In genomic region chr19:35744335-35744687, GRCh38 we compare ENCODE assay signal across 8 cellular contexts.
A peak's percentile ranks its signal among the peaks of the same experiment; 100 is the strongest.
DNase-seq lines count a peak whose midpoint lies in the region; ATAC-seq and FAIRE-seq lines count a peak whose summit lies in the region.

No MANE protein-coding gene starts in this region.

- peak overlapping the region; percentile 99 for H3K27ac Mint-ChIP-seq in activated naive CD8-positive, alpha-beta T cell
- peak overlapping the region; percentile 100 for H3K27ac Mint-ChIP-seq in stimulated activated naive CD8-positive, alpha-beta T cell treated with anti-CD3 and anti-CD28 coated beads, Interleukin-15, Interleukin-2, amounts not matched to agents 100 ng/mL and 50 ng/mL, for 24 hours

- H3K27ac ChIP-seq in HUES48 (ENCODE audit: low read depth, low read length), result peak overlapping the region; percentile 99
- H3K27ac ChIP-seq in iPS-20b (ENCODE audit: low read length), result no peak overlapping the region

- peaks cover 59% of the 10 kb centered on the region for H3K4me1 Mint-ChIP-seq in activated naive CD8-positive, alpha-beta T cell (ENCODE audit: low read depth)
- peaks cover 62% of the 10 kb centered on the region for H3K4me1 Mint-ChIP-seq in stimulated activated naive CD8-positive, alpha-beta T cell treated with anti-CD3 and anti-CD28 coated beads, Interleukin-15, Interleukin-2, amounts not matched to agents 100 ng/mL and 50 ng/mL, for 24 hours (ENCODE audit: low read depth)

- H3K36me3 ChIP-seq in HUES48 (ENCODE audit: control insufficient read depth, insufficient read depth, low read length) (no peaks in the 10 kb centered on the region; the same call in 1 of the 2 replicates), iPS-20b (ENCODE audit: insufficient read depth, low read depth, low read length) (no peaks in the 10 kb centered on the region)

- H3K4me3 ChIP-seq in HUES48 (ENCODE audit: low read depth, low read length) (peak overlapping the region; percentile 75), iPS-20b (ENCODE audit: low read length) (peak overlapping the region; percentile 83)

- DNase-seq in GM19239 (ENCODE audit: insufficient read length, low spot score) (no peak), EL (no peak)

- peak overlapping the region; percentile 95 for H3K4me3 Mint-ChIP-seq in activated naive CD8-positive, alpha-beta T cell
- H3K4me3 Mint-ChIP-seq in stimulated activated naive CD8-positive, alpha-beta T cell treated with anti-CD3 and anti-CD28 coated beads, Interleukin-15, Interleukin-2, amounts not matched to agents 100 ng/mL and 50 ng/mL, for 24 hours, result peak overlapping the region; percentile 95

- no peak for FAIRE-seq in GM19239 (lab: Jason Lieb, UNC)

- H3K9ac ChIP-seq in HUES48 (ENCODE audit: low read depth, low read length), result no peak overlapping the region
- H3K9ac ChIP-seq in iPS-20b (ENCODE audit: low read depth, low read length), result peak overlapping the region; percentile 97; the same call in 1 of the 2 replicates

- H3K4me1 ChIP-seq in HUES48 (ENCODE audit: control insufficient read depth, insufficient read depth, low read length), result no peaks in the 10 kb centered on the region
- peaks cover 3% of the 10 kb centered on the region; the same call in 1 of the 2 replicates for H3K4me1 ChIP-seq in iPS-20b (ENCODE audit: insufficient read depth, low read length)

- peaks cover 5% of the 10 kb centered on the region for H3K36me3 Mint-ChIP-seq in activated naive CD8-positive, alpha-beta T cell
- peaks cover 15% of the 10 kb centered on the region for H3K36me3 Mint-ChIP-seq in stimulated activated naive CD8-positive, alpha-beta T cell treated with anti-CD3 and anti-CD28 coated beads, Interleukin-15, Interleukin-2, amounts not matched to agents 100 ng/mL and 50 ng/mL, for 24 hours (ENCODE audit: low read depth)

- H3K9me3 ChIP-seq in HUES48 (ENCODE audit: control insufficient read depth, insufficient read depth, low read length) (no peaks in the 10 kb centered on the region), iPS-20b (ENCODE audit: insufficient read depth, low read depth, low read length) (no peaks in the 10 kb centered on the region)

- H3K27me3 ChIP-seq in HUES48 (ENCODE audit: control insufficient read depth, insufficient read depth, low read length), result no peaks in the 10 kb centered on the region
- H3K27me3 ChIP-seq in iPS-20b (ENCODE audit: insufficient read depth, low read length), result no peaks in the 10 kb centered on the region

- no peaks in the 10 kb centered on the region for H3K27me3 Mint-ChIP-seq in activated naive CD8-positive, alpha-beta T cell
- H3K27me3 Mint-ChIP-seq in stimulated activated naive CD8-positive, alpha-beta T cell treated with anti-CD3 and anti-CD28 coated beads, Interleukin-15, Interleukin-2, amounts not matched to agents 100 ng/mL and 50 ng/mL, for 24 hours, result no peaks in the 10 kb centered on the region

- ATAC-seq in HG03025 (IDR thresholded peaks at IDR 0.05; ENCODE audit: low FRiP score, unreplicated experiment), result no peak
- no peak for ATAC-seq in HG03095 (IDR thresholded peaks at IDR 0.05; ENCODE audit: unreplicated experiment)

- no peaks in the 10 kb centered on the region for H3K9me3 Mint-ChIP-seq in activated naive CD8-positive, alpha-beta T cell (ENCODE audit: low read depth)
- H3K9me3 Mint-ChIP-seq in stimulated activated naive CD8-positive, alpha-beta T cell treated with anti-CD3 and anti-CD28 coated beads, Interleukin-15, Interleukin-2, amounts not matched to agents 100 ng/mL and 50 ng/mL, for 24 hours, result no peaks in the 10 kb centered on the region
